In genomic region chr21:36547464-36547863, GRCh38 we compare ENCODE assay signal across 22 cellular contexts.
"Had no signal": no experiment of that assay in that cellular context is flagged by ENCODE, and none has a peak within 500 bp of the region (broad histone marks: within the 10 kb centered on the region; RNA-seq: fewer than 3 reads in every experiment).

No MANE protein-coding gene starts in this region.

- H3K27ac ChIP-seq: epithelial cell of prostate, esophagus muscularis mucosa, gastroesophageal sphincter, left ventricle myocardium inferior, neural progenitor cell, pancreas, thoracic aorta, transverse colon had no signal

- H2AFZ ChIP-seq: neural progenitor cell had no signal

- ATAC-seq: effector memory CD8-positive, alpha-beta T cell; gastroesophageal sphincter; natural killer cell treated with Interleukin-12 subunit alpha and Interleukin-12 subunit beta and Interleukin-15 and Interleukin-18, amount 100 ng/mL, for 72 hours; sciatic nerve; stimulated activated naive B cell treated with anti-CD40 and anti-IgM and Interleukin-4, amounts not matched to agents 10 μg/mL and 1 μg/mL and 100 μg/mL, for 72 hours; stimulated activated naive CD8-positive, alpha-beta T cell treated with anti-CD3 and anti-CD28 coated beads, Interleukin-15, amount 100 ng/mL, for 72 hours had no signal

- H3K36me3 ChIP-seq: esophagus muscularis mucosa, gastroesophageal sphincter, left ventricle myocardium inferior, neural progenitor cell, pancreas, thoracic aorta, transverse colon had no signal

- H3K4me2 ChIP-seq: neural progenitor cell had no signal

- DNase-seq: effector memory CD8-positive, alpha-beta T cell; glutamatergic neuron; left ventricle myocardium inferior; mesenchymal stem cell; midbrain; occipital lobe; stimulated activated CD4-positive, alpha-beta T cell treated with anti-CD3 and anti-CD28 coated beads, Interleukin-2, amount 100 ng/mL, for 24 hours; stimulated activated CD4-positive, alpha-beta T cell treated with anti-CD3 and anti-CD28 coated beads, Interleukin-4, amount 100 ng/mL, for 4 hours; stimulated activated naive B cell treated with anti-CD40 and anti-IgM and Interleukin-4, amounts not matched to agents 10 μg/mL and 1 μg/mL and 100 μg/mL, for 72 hours; stimulated activated naive CD8-positive, alpha-beta T cell treated with anti-CD3 and anti-CD28 coated beads, Interleukin-15, amount 100 ng/mL, for 72 hours; transverse colon had no signal

- H3K9ac ChIP-seq: neural progenitor cell had no signal

- FAIRE-seq: keratinocyte, pancreas had no signal

- H3K4me3 Mint-ChIP-seq: effector memory CD8-positive, alpha-beta T cell; natural killer cell treated with Interleukin-12 subunit alpha and Interleukin-12 subunit beta and Interleukin-15 and Interleukin-18, amount 100 ng/mL, for 72 hours; neural progenitor cell; stimulated activated naive B cell treated with anti-CD40 and anti-IgM and Interleukin-4, amounts not matched to agents 10 μg/mL and 1 μg/mL and 100 μg/mL, for 72 hours; stimulated activated naive CD8-positive, alpha-beta T cell treated with anti-CD3 and anti-CD28 coated beads, Interleukin-15, amount 100 ng/mL, for 72 hours had no signal

- H3K9me3 ChIP-seq: esophagus muscularis mucosa, gastroesophageal sphincter, left ventricle myocardium inferior, pancreas, thoracic aorta, transverse colon had no signal

- H3K4me3 ChIP-seq: esophagus muscularis mucosa, gastroesophageal sphincter, left ventricle myocardium inferior, lung, neural progenitor cell, pancreas, thoracic aorta, transverse colon had no signal

- H3K27ac Mint-ChIP-seq: effector memory CD8-positive, alpha-beta T cell; natural killer cell treated with Interleukin-12 subunit alpha and Interleukin-12 subunit beta and Interleukin-15 and Interleukin-18, amount 100 ng/mL, for 72 hours; neural progenitor cell; progenitor cell of endocrine pancreas; stimulated activated naive B cell treated with anti-CD40 and anti-IgM and Interleukin-4, amounts not matched to agents 10 μg/mL and 1 μg/mL and 100 μg/mL, for 72 hours; stimulated activated naive CD8-positive, alpha-beta T cell treated with anti-CD3 and anti-CD28 coated beads, Interleukin-15, amount 100 ng/mL, for 72 hours had no signal

- H3K27me3 ChIP-seq: pancreas had no signal

- H3K36me3 Mint-ChIP-seq: natural killer cell treated with Interleukin-12 subunit alpha and Interleukin-12 subunit beta and Interleukin-15 and Interleukin-18, amount 100 ng/mL, for 72 hours; neural progenitor cell; stimulated activated naive B cell treated with anti-CD40 and anti-IgM and Interleukin-4, amounts not matched to agents 10 μg/mL and 1 μg/mL and 100 μg/mL, for 72 hours had no signal

- H3K4me1 Mint-ChIP-seq: stimulated activated naive CD8-positive, alpha-beta T cell treated with anti-CD3 and anti-CD28 coated beads, Interleukin-15, amount 100 ng/mL, for 72 hours had no signal

- H3K9me3 Mint-ChIP-seq: effector memory CD8-positive, alpha-beta T cell; natural killer cell treated with Interleukin-12 subunit alpha and Interleukin-12 subunit beta and Interleukin-15 and Interleukin-18, amount 100 ng/mL, for 72 hours; neural progenitor cell; stimulated activated naive B cell treated with anti-CD40 and anti-IgM and Interleukin-4, amounts not matched to agents 10 μg/mL and 1 μg/mL and 100 μg/mL, for 72 hours; stimulated activated naive CD8-positive, alpha-beta T cell treated with anti-CD3 and anti-CD28 coated beads, Interleukin-15, amount 100 ng/mL, for 72 hours had no signal

- H3K4me1 ChIP-seq: esophagus muscularis mucosa, gastroesophageal sphincter, pancreas, transverse colon had no signal
